ENCODE assay signal across 20 cellular contexts in the genomic region with DNA sequence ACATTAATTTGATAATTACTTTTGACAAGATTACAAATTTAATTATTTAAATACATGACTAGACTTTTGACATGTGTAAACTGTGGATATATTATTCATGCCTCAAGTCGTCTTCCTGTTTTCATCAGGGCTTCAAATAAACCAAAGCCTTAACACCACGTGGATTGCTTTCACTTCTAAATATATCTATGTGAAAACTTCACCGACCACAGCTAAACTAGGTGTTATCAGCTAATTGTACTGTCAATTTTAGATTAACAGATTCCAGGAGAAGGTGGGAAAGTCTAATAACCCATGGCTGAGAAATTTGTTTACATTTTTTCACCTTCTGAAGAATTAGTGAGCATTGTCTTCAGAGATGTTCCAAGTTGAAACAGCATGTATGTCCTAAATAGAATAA.
"Had no signal": no experiment of that assay in that cellular context is flagged by ENCODE, and none has a peak within 500 bp of the region (broad histone marks: within the 10 kb centered on the region; RNA-seq: fewer than 3 reads in every experiment).

No MANE protein-coding gene starts in this region.

- H3K4me3 Mint-ChIP-seq: activated naive CD4-positive, alpha-beta T cell treated with anti-CD3 and anti-CD28 coated beads, Interleukin-2, amount 50 U/mL, for 24 hours; nephron; type B pancreatic cell had no signal

- H3K27me3 Mint-ChIP-seq: type B pancreatic cell had no signal

- H3K4me1 ChIP-seq: body of pancreas, foreskin keratinocyte, heart left ventricle, suprapubic skin had no signal

- H3K9me3 ChIP-seq: body of pancreas, heart left ventricle, suprapubic skin had no signal

- ATAC-seq: activated CD4-positive, CD25-positive, alpha-beta regulatory T cell treated with anti-CD3 and anti-CD28 coated beads, Interleukin-2, amount 50 U/mL, for 24 hours; body of pancreas; foreskin keratinocyte; heart left ventricle; left lobe of liver; sciatic nerve had no signal

- H3K27ac ChIP-seq: body of pancreas, coronary artery, foreskin keratinocyte, heart left ventricle, suprapubic skin had no signal

- H3K4me1 Mint-ChIP-seq: activated naive CD4-positive, alpha-beta T cell treated with anti-CD3 and anti-CD28 coated beads, Interleukin-2, amount 50 U/mL, for 24 hours; nephron had no signal

- H3K9me3 Mint-ChIP-seq: activated naive CD4-positive, alpha-beta T cell treated with anti-CD3 and anti-CD28 coated beads, Interleukin-2, amount 50 U/mL, for 24 hours; nephron; type B pancreatic cell had no signal

- H3K27ac Mint-ChIP-seq: activated naive CD4-positive, alpha-beta T cell treated with anti-CD3 and anti-CD28 coated beads, Interleukin-2, amount 50 U/mL, for 24 hours; nephron; type B pancreatic cell had no signal

- H3K36me3 Mint-ChIP-seq: activated naive CD4-positive, alpha-beta T cell treated with anti-CD3 and anti-CD28 coated beads, Interleukin-2, amount 50 U/mL, for 24 hours; type B pancreatic cell had no signal

- DNase-seq: activated CD4-positive, alpha-beta T cell treated with anti-CD3 and anti-CD28 coated beads, Interleukin-2, amount 50 U/mL, for 4 hours; activated effector memory CD4-positive, alpha-beta T cell treated with Interleukin-2 at 50 U/mL for 16 hours; activated T-cell treated with anti-CD3 and anti-CD28 coated beads, Interleukin-2, amount 50 U/mL, for 1 hour; body of pancreas; central memory CD4-positive, alpha-beta T cell; effector CD4-positive, alpha-beta T cell; foreskin keratinocyte; heart left ventricle; occipital lobe; stimulated activated CD4-positive, alpha-beta T cell treated with anti-CD3 and anti-CD28 coated beads, Interleukin-2, amount 100 ng/mL, for 24 hours; stimulated activated naive CD4-positive, alpha-beta T cell treated with Interleukin-2 at 50 U/mL for 16 hours had no signal

- FAIRE-seq: endothelial cell of umbilical vein had no signal

- H3K36me3 ChIP-seq: heart left ventricle, suprapubic skin had no signal

- H3K27me3 ChIP-seq: body of pancreas, foreskin keratinocyte, heart left ventricle, suprapubic skin had no signal

- H3K4me3 ChIP-seq: body of pancreas, coronary artery, heart left ventricle, suprapubic skin had no signal
